In genomic region chr10:121974535-121975294, GRCh38 we compare ENCODE assay signal across 8 cellular contexts. TPM values are rescaled to one million over a fixed set of nuclear protein-coding genes. Genes with fewer than 3 reads are reported as not detected.
DNase-seq lines count a peak whose midpoint lies in the region; ATAC-seq lines count a peak whose summit lies in the region.

A gene with protein sequence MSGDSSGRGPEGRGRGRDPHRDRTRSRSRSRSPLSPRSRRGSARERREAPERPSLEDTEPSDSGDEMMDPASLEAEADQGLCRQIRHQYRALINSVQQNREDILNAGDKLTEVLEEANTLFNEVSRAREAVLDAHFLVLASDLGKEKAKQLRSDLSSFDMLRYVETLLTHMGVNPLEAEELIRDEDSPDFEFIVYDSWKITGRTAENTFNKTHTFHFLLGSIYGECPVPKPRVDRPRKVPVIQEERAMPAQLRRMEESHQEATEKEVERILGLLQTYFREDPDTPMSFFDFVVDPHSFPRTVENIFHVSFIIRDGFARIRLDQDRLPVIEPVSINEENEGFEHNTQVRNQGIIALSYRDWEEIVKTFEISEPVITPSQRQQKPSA (minus strand): TSS chr10:121975217. CDS start chr10:121975165, 52 bp downstream.

- no peaks in the 10 kb centered on the region for H3K27me3 Mint-ChIP-seq in activated naive CD4-positive, alpha-beta T cell treated with anti-CD3 and anti-CD28 coated beads, Interleukin-2, amount 10 ng/mL, durations not matched to agents 7 days and 5 days

- peak within 1 kb of the TSS; percentile 73 for H3K4me3 Mint-ChIP-seq in activated naive CD4-positive, alpha-beta T cell treated with anti-CD3 and anti-CD28 coated beads, Interleukin-2, amount 10 ng/mL, durations not matched to agents 7 days and 5 days

- DNase-seq in EL (peak; percentile 76), HuH-7.5 (ENCODE audit: low spot score) (peak; percentile 77), SJSA1 (ENCODE audit: low read depth in 1 of 2, low spot score in 2 of 2) (peak; percentile 76 to 78), germinal center (ENCODE audit: low spot score) (peak; percentile 87), occipital lobe (lab: John Stamatoyannopoulos, UW) (peak; percentile 72), superior temporal gyrus (ENCODE audit: extremely low spot score) (peak; percentile 73)
- DNase-seq in activated naive CD4-positive, alpha-beta T cell treated with anti-CD3 and anti-CD28 coated beads, Interleukin-2, amount 10 ng/mL, durations not matched to agents 7 days and 5 days: peak; percentile 79

- H3K4me1 Mint-ChIP-seq in activated naive CD4-positive, alpha-beta T cell treated with anti-CD3 and anti-CD28 coated beads, Interleukin-2, amount 10 ng/mL, durations not matched to agents 7 days and 5 days: peaks cover 19% of the 10 kb centered on the region

- no peaks in the 10 kb centered on the region for H3K27me3 ChIP-seq in SJSA1 (replicated peaks)

- H3K4me3 ChIP-seq in SJSA1: peak within 1 kb of the TSS; percentile 92

- H3K36me3 ChIP-seq in SJSA1: peaks cover 16% of the 10 kb centered on the region

- H3K27ac ChIP-seq in SJSA1: peak within 1 kb of the TSS; percentile 86

- peaks cover 10% of the 10 kb centered on the region; the same call in 1 of the 2 replicates for H3K4me1 ChIP-seq in SJSA1 (replicated peaks)

- peaks cover 9% of the 10 kb centered on the region for H3K9me3 Mint-ChIP-seq in activated naive CD4-positive, alpha-beta T cell treated with anti-CD3 and anti-CD28 coated beads, Interleukin-2, amount 10 ng/mL, durations not matched to agents 7 days and 5 days

- peak within 1 kb of the TSS; percentile 83 for H3K27ac Mint-ChIP-seq in activated naive CD4-positive, alpha-beta T cell treated with anti-CD3 and anti-CD28 coated beads, Interleukin-2, amount 10 ng/mL, durations not matched to agents 7 days and 5 days

- peak; percentile 90 for ATAC-seq in GM21528 (IDR thresholded peaks at IDR 0.05; ENCODE audit: low FRiP score, unreplicated experiment)

- no peaks in the 10 kb centered on the region for H3K9me3 ChIP-seq in SJSA1 (replicated peaks)

- CTCF ChIA-PET in activated naive CD4-positive, alpha-beta T cell treated with anti-CD3 and anti-CD28 coated beads, Interleukin-2, amount 10 ng/mL, durations not matched to agents 7 days and 5 days (lab: Charles Lee): interaction anchor here (1.1 kb wide), 2 partner anchors 12 to 27 kb away, joined by 3 to 5 read pairs; no protein-coding TSS in a partner anchor

- H3K36me3 Mint-ChIP-seq in activated naive CD4-positive, alpha-beta T cell treated with anti-CD3 and anti-CD28 coated beads, Interleukin-2, amount 10 ng/mL, durations not matched to agents 7 days and 5 days: peaks cover 20% of the 10 kb centered on the region

RNA-seq across cellular contexts. Expression of the gene that starts here (rescaled TPM):
- total RNA-seq in SJSA1 (2014; rRNA removed; shearing (Covaris generic)): 48.8 and 59.1 TPM in 2 replicates
- total RNA-seq in occipital lobe: 37.0 TPM

Comparison
In these comparisons a context has a peak if more than half of its experiments do, and no peak if none do; other contexts are left out.
1. Peak in every context shown above with its lines: DNase-seq, ATAC-seq, H3K4me3 ChIP-seq and H3K27ac ChIP-seq.